28 cellular contexts compared by ENCODE assay signal in the genomic region with DNA sequence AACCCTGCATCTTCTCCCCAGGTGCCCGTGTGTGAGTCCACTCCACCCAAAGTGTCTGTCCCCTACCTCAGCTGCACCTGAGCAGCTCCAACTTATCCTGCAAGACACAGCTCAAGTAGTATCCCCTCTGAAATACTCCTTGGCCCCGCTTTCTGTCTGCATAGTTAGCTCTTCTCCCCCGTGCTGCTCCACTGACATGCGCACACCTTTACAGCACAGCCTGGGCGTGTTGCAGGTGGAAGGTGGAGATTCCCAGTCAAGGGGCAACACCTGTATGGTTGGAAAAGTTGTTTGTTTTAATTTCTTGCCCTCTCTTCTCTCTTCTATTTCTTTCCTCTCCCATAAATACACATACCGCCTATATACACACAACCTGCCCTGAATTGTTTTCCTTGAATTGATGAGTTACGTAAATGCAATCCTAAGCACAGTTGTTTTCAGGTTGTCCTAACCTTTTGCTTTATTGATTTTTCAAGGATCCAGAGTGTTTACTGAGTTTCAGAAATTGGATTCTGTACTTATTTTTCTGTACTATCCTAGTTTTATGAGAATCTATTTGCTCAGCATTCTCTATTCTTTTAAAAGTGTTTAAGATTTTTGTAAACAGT. TPM values are rescaled to one million over a fixed set of nuclear protein-coding genes. Genes with fewer than 3 reads are reported as not detected.
A peak's percentile ranks its signal among the peaks of the same experiment; 100 is the strongest.
DNase-seq lines count a peak whose midpoint lies in the region; ATAC-seq, FAIRE-seq and TF ChIP-seq lines count a peak whose summit lies in the region.
"Had no signal": no experiment of that assay in that cellular context is flagged by ENCODE, and none has a peak within 500 bp of the region (broad histone marks: within the 10 kb centered on the region; RNA-seq: fewer than 3 reads in every experiment).

No MANE protein-coding gene starts in this region.

- no peaks in the 10 kb centered on the region for H3K27me3 ChIP-seq in IMR-90 (ENCODE audit: control insufficient read depth, insufficient read depth, low read length)
- no peaks in the 10 kb centered on the region for H3K27me3 ChIP-seq in colonic mucosa
- no peaks in the 10 kb centered on the region for H3K27me3 ChIP-seq in right lobe of liver

- H3K4me2 ChIP-seq in A549 (peak overlapping the region; percentile 89), IMR-90 (ENCODE audit: low read depth, low read length) (no peak overlapping the region)

- H3K4me1 Mint-ChIP-seq in activated CD4-positive, alpha-beta T cell treated with anti-CD3 and anti-CD28 coated beads for 36 hours = no peaks in the 10 kb centered on the region
- H3K4me1 Mint-ChIP-seq: activated T-helper 17 cell treated with anti-CD3 and anti-CD28 coated beads, Interleukin-2, amount 50 U/mL, for 72 hours; CD8-positive, alpha-beta memory T cell had no signal

- no peak overlapping the region for H2AK9ac ChIP-seq in IMR-90 (replicated peaks; ENCODE audit: low read depth, low read length, poor library complexity)

- H3K4me3 ChIP-seq in A549 = no peak overlapping the region
- no peak overlapping the region for H3K4me3 ChIP-seq in IMR-90 (ENCODE audit: insufficient read depth, low read depth, low read length)
- no peak overlapping the region for H3K4me3 ChIP-seq in colonic mucosa
- H3K4me3 ChIP-seq in right lobe of liver = peak overlapping the region in 2 of 3 donors; percentile 4 to 6
- H3K4me3 ChIP-seq: cardiac muscle cell had no signal

- H3K9me3 Mint-ChIP-seq in activated CD4-positive, alpha-beta T cell treated with anti-CD3 and anti-CD28 coated beads for 36 hours (ENCODE audit: low read depth) = no peaks in the 10 kb centered on the region

- H3K36me3 ChIP-seq in IMR-90 (ENCODE audit: control insufficient read depth, insufficient read depth, low read length) = no peaks in the 10 kb centered on the region
- H3K36me3 ChIP-seq in colonic mucosa = no peaks in the 10 kb centered on the region
- no peaks in the 10 kb centered on the region for H3K36me3 ChIP-seq in right lobe of liver
- H3K36me3 ChIP-seq: cardiac muscle cell had no signal

- intact Hi-C loops in IMR-90 (cut with micrococcal nuclease) = no loop called here
- intact Hi-C loops in colonic mucosa (cut with DNase I) = no loop called here
- intact Hi-C loops in right lobe of liver (cut with DNase I) = no loop called here
- intact Hi-C loops in activated CD4-positive, alpha-beta T cell treated with anti-CD3 and anti-CD28 coated beads for 36 hours (cut with DNase I, micrococcal nuclease) = no loop called here

- in situ Hi-C loops in IMR-90 (cut with MboI; ENCODE audit: low sequenced_read_pairs) = no loop called here

- 81% methylated on average over 7 of the region's 7 CpGs for WGBS in A549 (ENCODE audit: missing lambda C conversion rate)
- WGBS in IMR-90 (ENCODE audit: extremely low coverage in 2 of 2, insufficient read length in 1 of 2), 2 experiments = no CpG with 5 or more reads among the region's 7 CpGs
- 34% methylated on average over 6 of the region's 7 CpGs for WGBS in right lobe of liver (ENCODE audit: insufficient coverage, low coverage, low lambda C conversion rate, missing lambda C conversion rate)

- H2BK15ac ChIP-seq in IMR-90 (ENCODE audit: low read depth, low read length) = peak overlapping the region; percentile 48; the same call in 1 of the 3 replicates

- CTCF ChIA-PET in A549 (lab: Yijun Ruan, JAX) = interaction anchor here (0.9 to 1.5 kb wide), 6 partner anchors 10 to 123 kb away, joined by 3 to 6 read pairs (median 3); partner anchors contain the start of gene MET
- CTCF ChIA-PET in IMR-90 (lab: Yijun Ruan, JAX) = no interaction called here
- CTCF ChIA-PET in activated CD4-positive, alpha-beta T cell treated with anti-CD3 and anti-CD28 coated beads for 36 hours (lab: Charles Lee) = interaction anchor here (0.6 to 1.3 kb wide), 3 partner anchors 14 to 140 kb away, joined by 3 to 4 read pairs (median 4); no protein-coding TSS in a partner anchor

- ATAC-seq in A549 (peak; percentile 16 to 18; a peak in 3 of 6 replicates), IMR-90 (ENCODE audit: low read depth) (no peak), right lobe of liver (peak; percentile 76 to 92 (median 82))
- no peak for ATAC-seq in activated CD4-positive, alpha-beta T cell treated with anti-CD3 and anti-CD28 coated beads for 36 hours
- ATAC-seq: activated T-helper 17 cell treated with anti-CD3 and anti-CD28 coated beads, Interleukin-2, amount 50 U/mL, for 72 hours; Right ventricle myocardium inferior had no signal

- H3K9ac ChIP-seq in IMR-90 (ENCODE audit: low read depth, low read length) (no peak overlapping the region), colonic mucosa (ENCODE audit: low read depth in 2 of 2, low read length in 2 of 2) (no peak overlapping the region)
- H3K9ac ChIP-seq: parathyroid adenoma had no signal

- no peak overlapping the region; a peak in 1 of 4 replicates for H4K8ac ChIP-seq in IMR-90 (ENCODE audit: low read depth in 2 of 2, low read length in 2 of 2)

- H3K14ac ChIP-seq in IMR-90 (replicated peaks; ENCODE audit: low read depth, low read length) = no peak overlapping the region

- H3K18ac ChIP-seq in IMR-90 (ENCODE audit: low read depth, low read length) = no peak overlapping the region

- H3K27me3 Mint-ChIP-seq in activated CD4-positive, alpha-beta T cell treated with anti-CD3 and anti-CD28 coated beads for 36 hours = peaks cover 29% of the 10 kb centered on the region
- H3K27me3 Mint-ChIP-seq: type B pancreatic cell had no signal

- TF ChIP-seq EP300 in A549 (IDR thresholded peaks at IDR 0.05) = no peak

- H3K27ac ChIP-seq in A549 = peak overlapping the region; percentile 89 to 92; a peak in 5 of 6 replicates
- no peak overlapping the region for H3K27ac ChIP-seq in IMR-90 (ENCODE audit: insufficient read depth, low read length)
- H3K27ac ChIP-seq in colonic mucosa = no peak overlapping the region
- H3K27ac ChIP-seq in right lobe of liver = peak overlapping the region; percentile 29 to 71 (median 69)
- H3K27ac ChIP-seq: cardiac muscle cell, parathyroid adenoma had no signal

- peaks cover 31 to 37% of the 10 kb centered on the region in 2 experiments for H3K79me1 ChIP-seq in IMR-90 (ENCODE audit: low read depth in 1 of 2, low read length in 2 of 2)

- H3K36me3 Mint-ChIP-seq in activated CD4-positive, alpha-beta T cell treated with anti-CD3 and anti-CD28 coated beads for 36 hours (ENCODE audit: low read depth) = no peaks in the 10 kb centered on the region
- H3K36me3 Mint-ChIP-seq: activated naive CD8-positive, alpha-beta T cell; CD8-positive, alpha-beta memory T cell; type B pancreatic cell had no signal

- no peak overlapping the region for H4K5ac ChIP-seq in IMR-90 (ENCODE audit: low read depth, low read length)

- no peak overlapping the region for H3K56ac ChIP-seq in IMR-90 (ENCODE audit: extremely low read depth, insufficient read depth, low read length)

- H3K27ac Mint-ChIP-seq in activated CD4-positive, alpha-beta T cell treated with anti-CD3 and anti-CD28 coated beads for 36 hours = no peak overlapping the region
- H3K27ac Mint-ChIP-seq: activated B cell treated with CpG ODN at 0.5 μM for 24 hours; activated naive CD8-positive, alpha-beta T cell; activated T-helper 17 cell treated with anti-CD3 and anti-CD28 coated beads, Interleukin-2, amount 50 U/mL, for 72 hours; B cell; CD8-positive, alpha-beta memory T cell; natural killer cell treated with Interleukin-12 subunit alpha and Interleukin-12 subunit beta and Interleukin-15 and Interleukin-18, amount 100 ng/mL, for 72 hours had no signal

- H4K91ac ChIP-seq in IMR-90 (ENCODE audit: insufficient read depth, low read depth, low read length) = peak overlapping the region; percentile 23; the same call in 1 of the 2 replicates

- no TSS peak for BruUV-seq in IMR-90 (replicated peaks; lab: Mats Ljungman, UMichigan)

- H3K4me1 ChIP-seq in A549 = peaks cover 64% of the 10 kb centered on the region
- H3K4me1 ChIP-seq in IMR-90 (ENCODE audit: control insufficient read depth, insufficient read depth, low read length) = peaks cover 12% of the 10 kb centered on the region
- peaks cover 6% of the 10 kb centered on the region for H3K4me1 ChIP-seq in colonic mucosa
- peaks cover 0 to 36% (median 9%) of the 10 kb centered on the region in 4 donors for H3K4me1 ChIP-seq in right lobe of liver
- H3K4me1 ChIP-seq: parathyroid adenoma had no signal

- no peak for FAIRE-seq in A549 (lab: Jason Lieb, UNC)
- FAIRE-seq: H1 had no signal

- no peaks in the 10 kb centered on the region for H4K20me1 ChIP-seq in IMR-90 (ENCODE audit: insufficient read depth, low read length)

- POLR2A ChIA-PET in A549 (lab: Yijun Ruan, JAX) = no interaction called here
- POLR2A ChIA-PET in IMR-90 (lab: Charles Lee; ENCODE audit: unreplicated experiment) = no interaction called here
- POLR2A ChIA-PET in activated CD4-positive, alpha-beta T cell treated with anti-CD3 and anti-CD28 coated beads for 36 hours (lab: Charles Lee) = no interaction called here

- peak overlapping the region; percentile 56 for H2BK120ac ChIP-seq in IMR-90 (ENCODE audit: low read depth, low read length)

- DNase-seq in A549 (ENCODE audit: low read depth in 1 of 2, low spot score in 1 of 2) (no peak), IMR-90 (no peak), colonic mucosa (peak; percentile 39), right lobe of liver (no peak), NCI-H2029 (lab: John Stamatoyannopoulos, UW) (no peak), NCI-H2107 (lab: John Stamatoyannopoulos, UW) (no peak)
- no peak for DNase-seq in activated CD4-positive, alpha-beta T cell treated with anti-CD3 and anti-CD28 coated beads for 36 hours
- DNase-seq in activated effector memory CD4-positive, alpha-beta T cell treated with Interleukin-2 at 50 U/mL for 16 hours = no peak
- DNase-seq: activated B cell treated with CpG ODN at 0.5 μM for 24 hours; activated CD8-positive, alpha-beta memory T cell treated with anti-CD3 and anti-CD28 coated beads, Interleukin-2, amount 50 U/mL, for 4 hours; anterior cingulate cortex; CD8-positive, alpha-beta memory T cell; cortex of kidney; NCI-H1048; NCI-H187 treated with DMSO at 0.1 percent for 48 hours; NCI-H345; right cardiac atrium; stimulated activated CD4-positive, alpha-beta T cell treated with anti-CD3 and anti-CD28 coated beads, Interleukin-4, amount 100 ng/mL, for 1 hour; T-helper 9 cell had no signal

- H2AK5ac ChIP-seq in IMR-90 (ENCODE audit: low read depth, low read length) = peak overlapping the region; percentile 82

- TF ChIP-seq POLR2A in A549 (IDR thresholded peaks at IDR 0.05; ENCODE audit: low read length) = no peak
- TF ChIP-seq POLR2A in IMR-90 (IDR thresholded peaks at IDR 0.05; ENCODE audit: low read depth, low read length) = no peak
- no peak for TF ChIP-seq POLR2A in right lobe of liver (IDR thresholded peaks at IDR 0.05)

- no peaks in the 10 kb centered on the region; the same call in 1 of the 2 replicates for H3K9me1 ChIP-seq in IMR-90 (ENCODE audit: insufficient read depth, low read length)

- no peak for TF ChIP-seq CTCF in A549 (IDR thresholded peaks at IDR 0.05)
- TF ChIP-seq CTCF in IMR-90 (conservative IDR thresholded peaks at IDR 0.05; ENCODE audit: low read depth, low read length) = no peak
- TF ChIP-seq CTCF in colonic mucosa (IDR thresholded peaks at IDR 0.05) = no peak
- no peak for TF ChIP-seq CTCF in right lobe of liver (IDR thresholded peaks at IDR 0.05)

- dilution Hi-C loops in IMR-90 (cut with HindIII; ENCODE audit: low sequenced_read_pairs, unreplicated experiment) = no loop called here

- H2BK20ac ChIP-seq in IMR-90 (ENCODE audit: low read depth, low read length) = peak overlapping the region; percentile 58

- no peak overlapping the region for H2AFZ ChIP-seq in IMR-90 (replicated peaks; ENCODE audit: low read length, poor library complexity)
- H2AFZ ChIP-seq: parathyroid adenoma had no signal

- TF ChIP-seq RAD21 in A549 (conservative IDR thresholded peaks at IDR 0.05 in 1 of 2, IDR thresholded peaks at IDR 0.05 in 1 of 2) (no peak), IMR-90 (IDR thresholded peaks at IDR 0.05; ENCODE audit: low read length) (no peak)

- H3K9me3 ChIP-seq in A549 = no peaks in the 10 kb centered on the region
- no peaks in the 10 kb centered on the region for H3K9me3 ChIP-seq in IMR-90 (ENCODE audit: control insufficient read depth, insufficient read depth, low read length)
- H3K9me3 ChIP-seq in colonic mucosa = no peaks in the 10 kb centered on the region
- H3K9me3 ChIP-seq in right lobe of liver = no peaks in the 10 kb centered on the region

- peak overlapping the region; percentile 57 for H2BK5ac ChIP-seq in IMR-90 (ENCODE audit: low read depth, low read length, poor library complexity, severe bottlenecking)

- H3K23ac ChIP-seq in IMR-90 (ENCODE audit: low read depth, low read length) = 0 out of 2 replicates have a peak overlapping the region, but pooled peaks have one; percentile 25

- H3K4ac ChIP-seq in IMR-90 (ENCODE audit: low read depth, low read length) = peak overlapping the region; percentile 68

- H3K4me3 Mint-ChIP-seq in activated CD4-positive, alpha-beta T cell treated with anti-CD3 and anti-CD28 coated beads for 36 hours = no peak overlapping the region
- H3K4me3 Mint-ChIP-seq: activated B cell treated with CpG ODN at 0.5 μM for 24 hours; activated naive CD8-positive, alpha-beta T cell; activated T-helper 17 cell treated with anti-CD3 and anti-CD28 coated beads, Interleukin-2, amount 50 U/mL, for 72 hours; B cell; CD8-positive, alpha-beta memory T cell; natural killer cell treated with Interleukin-12 subunit alpha and Interleukin-12 subunit beta and Interleukin-15 and Interleukin-18, amount 100 ng/mL, for 72 hours; type B pancreatic cell had no signal

RNA-seq across cellular contexts. Expression of gene MET, which starts 14.9 kb away (rescaled TPM):
- polyA plus RNA-seq in A549 (2011; rRNA removed) = 161 and 165 TPM in 2 replicates
- polyA plus RNA-seq in A549 (2012; cell fraction: cytosol; rRNA removed) = 35.2 and 44.0 TPM in 2 replicates
- 33.9 and 45.5 TPM in 2 replicates for polyA plus RNA-seq in A549 (2012; cell fraction: nucleus; rRNA removed)
- polyA plus RNA-seq in A549 (2017; fragmentation: RNase III; extraction: RNeasy Plus Mini Kit Qiagen cat#74134 plus additional on column Dnase treatment) = 65.1 to 77.9 TPM (median 72.3 TPM) in 3 replicates
- polyA minus RNA-seq in A549 (2011; rRNA and poly(A)+ RNA removed) = 417 and 431 TPM in 2 replicates
- 68.0 and 84.6 TPM in 2 replicates for total RNA-seq in IMR-90 (2012; rRNA removed)
- 14.5 and 15.0 TPM in 2 replicates for polyA plus RNA-seq in IMR-90 (2012; rRNA removed)
- 7.0 and 7.9 TPM in 2 replicates for polyA plus RNA-seq in IMR-90 (2012; cell fraction: cytosol; rRNA removed)
- polyA plus RNA-seq in IMR-90 (2012; cell fraction: nucleus; rRNA removed; ENCODE audit: low replicate concordance) = 3.0 and 10.6 TPM in 2 replicates
- total RNA-seq in colonic mucosa = 10 to 100 TPM; 38.3 to 45.3 TPM
- 10 to 100 TPM; 32.9 to 45.2 (median 37.2) TPM for total RNA-seq in right lobe of liver
- total RNA-seq in activated CD4-positive, alpha-beta T cell treated with anti-CD3 and anti-CD28 coated beads for 36 hours = under 1 TPM; 0.63 to 0.91 TPM
- polyA plus RNA-seq: CD8-positive, alpha-beta memory T cell had no signal

Comparison
In these comparisons a context has a peak if more than half of its experiments do, and no peak if none do; other contexts are left out.
1. ATAC-seq: peak in A549 (2 of 2) and right lobe of liver (4 of 4); none in IMR-90 (single experiment) and activated CD4-positive, alpha-beta T cell treated with anti-CD3 and anti-CD28 coated beads for 36 hours (single experiment).
2. H3K27ac ChIP-seq: peak in A549 (2 of 2) and right lobe of liver (3 of 3); none in IMR-90 (single experiment) and colonic mucosa (single experiment).
3. H3K4me3 ChIP-seq: peak in right lobe of liver (2 of 3); none in A549 (single experiment), IMR-90 (single experiment) and colonic mucosa (single experiment).
4. RNA of gene MET, which starts 14.9 kb away (total RNA-seq): 68.0 to 84.6 TPM in IMR-90, 38.3 to 45.3 TPM in colonic mucosa and 32.9 to 45.2 TPM in right lobe of liver; 0.63 to 0.91 TPM in activated CD4-positive, alpha-beta T cell treated with anti-CD3 and anti-CD28 coated beads for 36 hours; every median in the first group is over 10 times any median in the second.